ENCODE assay signal across 20 cellular contexts in the genomic region with DNA sequence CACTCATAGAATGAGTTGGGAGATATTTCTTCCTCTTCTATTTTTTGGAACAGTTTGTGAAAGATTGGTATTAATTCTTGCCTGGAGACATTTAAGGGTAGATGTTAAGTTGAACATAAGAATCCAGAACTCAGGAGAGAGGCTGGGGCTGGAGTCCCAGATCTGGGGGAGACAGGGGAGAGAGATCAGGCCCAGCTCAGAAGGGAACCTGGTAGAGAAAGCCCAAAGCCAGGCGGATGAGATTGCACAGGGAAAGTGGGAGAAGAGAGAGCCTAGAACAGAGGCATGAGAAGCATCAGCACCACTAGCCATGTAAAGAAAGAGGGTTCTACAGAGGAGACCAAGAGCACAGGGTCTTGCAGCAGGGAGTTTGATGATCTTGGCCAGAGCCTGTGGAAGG. TPM values are rescaled to one million over a fixed set of nuclear protein-coding genes. Genes with fewer than 3 reads are reported as not detected.
A peak's percentile ranks its signal among the peaks of the same experiment; 100 is the strongest.
DNase-seq lines count a peak whose midpoint lies in the region; ATAC-seq and TF ChIP-seq lines count a peak whose summit lies in the region.
"Had no signal": no experiment of that assay in that cellular context is flagged by ENCODE, and none has a peak within 500 bp of the region (broad histone marks: within the 10 kb centered on the region; RNA-seq: fewer than 3 reads in every experiment).

No MANE protein-coding gene starts in this region.

- H3K36me3 ChIP-seq in ascending aorta, result no peaks in the 10 kb centered on the region
- H3K36me3 ChIP-seq: BLaER1 had no signal

- H3K27ac Mint-ChIP-seq in activated CD8-positive, alpha-beta memory T cell treated with anti-CD3 and anti-CD28 coated beads, Interleukin-2, amount 10 ng/mL, durations not matched to agents 7 days and 5 days, result no peak overlapping the region
- H3K27ac Mint-ChIP-seq in central memory CD8-positive, alpha-beta T cell (ENCODE audit: low read depth), result peak overlapping the region; percentile 16
- H3K27ac Mint-ChIP-seq: B cell; CD4-positive, CD25-positive, alpha-beta regulatory T cell; CD8-positive, alpha-beta T cell; GM23338; H9 had no signal

- no peak overlapping the region for H3K4me3 Mint-ChIP-seq in activated CD8-positive, alpha-beta memory T cell treated with anti-CD3 and anti-CD28 coated beads, Interleukin-2, amount 10 ng/mL, durations not matched to agents 7 days and 5 days
- H3K4me3 Mint-ChIP-seq in central memory CD8-positive, alpha-beta T cell, result no peak overlapping the region
- H3K4me3 Mint-ChIP-seq: B cell; CD8-positive, alpha-beta T cell; GM23338; H9 had no signal

- CTCF ChIA-PET in activated CD8-positive, alpha-beta memory T cell treated with anti-CD3 and anti-CD28 coated beads, Interleukin-2, amount 10 ng/mL, durations not matched to agents 7 days and 5 days (lab: Charles Lee), result interaction anchor here (1.2 to 1.3 kb wide), 2 partner anchors 13 to 61 kb away, joined by 3 read pairs; partner anchors contain the start of gene GNAZ

- no peak for TF ChIP-seq CTCF in ascending aorta (IDR thresholded peaks at IDR 0.05)

- no peaks in the 10 kb centered on the region for H3K9me3 Mint-ChIP-seq in activated CD8-positive, alpha-beta memory T cell treated with anti-CD3 and anti-CD28 coated beads, Interleukin-2, amount 10 ng/mL, durations not matched to agents 7 days and 5 days (ENCODE audit: low read depth)
- no peaks in the 10 kb centered on the region for H3K9me3 Mint-ChIP-seq in central memory CD8-positive, alpha-beta T cell

- peak; percentile 7 for DNase-seq in activated CD8-positive, alpha-beta memory T cell treated with anti-CD3 and anti-CD28 coated beads, Interleukin-2, amount 10 ng/mL, durations not matched to agents 7 days and 5 days
- no peak for DNase-seq in activated CD8-positive, alpha-beta memory T cell treated with anti-CD3 and anti-CD28 coated beads, Interleukin-2, amount 50 U/mL, for 4 hours
- DNase-seq in central memory CD8-positive, alpha-beta T cell (ENCODE audit: low spot score in 2 of 2), result no peak
- DNase-seq in mesenteric fat pad (ENCODE audit: low spot score) (peak; percentile 6), ureter (ENCODE audit: low spot score) (peak; percentile 18), epidermal melanocyte (ENCODE audit: insufficient read length, low spot score) (no peak), NCI-H1417 treated with DMSO at 0.1 percent for 48 hours (lab: John Stamatoyannopoulos, UW) (no peak), ascending aorta (ENCODE audit: low spot score in 2 of 2) (no peak)
- DNase-seq: Caco-2; CD4-positive, CD25-positive, alpha-beta regulatory T cell; CD8-positive, alpha-beta T cell; DMS153; DND-41 had no signal

- no peak overlapping the region for H3K27ac ChIP-seq in ascending aorta
- H3K27ac ChIP-seq: 22Rv1, BLaER1, C4-2B had no signal

- H3K27me3 Mint-ChIP-seq in activated CD8-positive, alpha-beta memory T cell treated with anti-CD3 and anti-CD28 coated beads, Interleukin-2, amount 10 ng/mL, durations not matched to agents 7 days and 5 days, result peaks cover 18% of the 10 kb centered on the region
- no peaks in the 10 kb centered on the region for H3K27me3 Mint-ChIP-seq in central memory CD8-positive, alpha-beta T cell
- H3K27me3 Mint-ChIP-seq: B cell had no signal

- H3K4me1 ChIP-seq in ascending aorta, result no peaks in the 10 kb centered on the region
- H3K4me1 ChIP-seq: Caco-2 had no signal

- intact Hi-C loops in ascending aorta (cut with DNase I), result no loop called here

- H3K4me1 Mint-ChIP-seq in activated CD8-positive, alpha-beta memory T cell treated with anti-CD3 and anti-CD28 coated beads, Interleukin-2, amount 10 ng/mL, durations not matched to agents 7 days and 5 days, result no peaks in the 10 kb centered on the region
- H3K4me1 Mint-ChIP-seq in central memory CD8-positive, alpha-beta T cell, result no peaks in the 10 kb centered on the region
- H3K4me1 Mint-ChIP-seq: GM23338 had no signal

- ATAC-seq in activated CD8-positive, alpha-beta memory T cell treated with anti-CD3 and anti-CD28 coated beads, Interleukin-2, amount 10 ng/mL, durations not matched to agents 7 days and 5 days, result no peak
- no peak for ATAC-seq in central memory CD8-positive, alpha-beta T cell (replicated peaks; ENCODE audit: extremely low read depth, poor library complexity, severe bottlenecking)
- ATAC-seq: CD8-positive, alpha-beta T cell; HCT116 had no signal

- H3K9me3 ChIP-seq in ascending aorta, result peaks cover 0 to 6% of the 10 kb centered on the region in 2 donors

- H3K36me3 Mint-ChIP-seq in activated CD8-positive, alpha-beta memory T cell treated with anti-CD3 and anti-CD28 coated beads, Interleukin-2, amount 10 ng/mL, durations not matched to agents 7 days and 5 days, result no peaks in the 10 kb centered on the region
- H3K36me3 Mint-ChIP-seq in central memory CD8-positive, alpha-beta T cell (ENCODE audit: insufficient read depth), result no peaks in the 10 kb centered on the region
- H3K36me3 Mint-ChIP-seq: CD4-positive, CD25-positive, alpha-beta regulatory T cell; CD8-positive, alpha-beta T cell had no signal

- H3K27me3 ChIP-seq in ascending aorta, result no peaks in the 10 kb centered on the region
- H3K27me3 ChIP-seq: BLaER1 had no signal

- no peak overlapping the region for H3K4me3 ChIP-seq in ascending aorta
- H3K4me3 ChIP-seq: BLaER1, GM23338 had no signal

RNA-seq across cellular contexts. Expression of gene GNAZ, which starts 13.0 kb away (rescaled TPM):
- under 1 TPM in 1 of 2 experiments, not detected in 1; 0.12 TPM for total RNA-seq in activated CD8-positive, alpha-beta memory T cell treated with anti-CD3 and anti-CD28 coated beads, Interleukin-2, amount 10 ng/mL, durations not matched to agents 7 days and 5 days
- total RNA-seq in mesenteric fat pad, result 18.3 TPM
- total RNA-seq in ureter, result 10.7 TPM
- total RNA-seq in ascending aorta, result 13.7 TPM
- total RNA-seq: CD8-positive, alpha-beta T cell had no signal

Comparison
In these comparisons a context has a peak if more than half of its experiments do, and no peak if none do; other contexts are left out.
1. DNase-seq: peak in activated CD8-positive, alpha-beta memory T cell treated with anti-CD3 and anti-CD28 coated beads, Interleukin-2, amount 10 ng/mL, durations not matched to agents 7 days and 5 days (single experiment), mesenteric fat pad (single experiment) and ureter (single experiment); none in activated CD8-positive, alpha-beta memory T cell treated with anti-CD3 and anti-CD28 coated beads, Interleukin-2, amount 50 U/mL, for 4 hours (single experiment), central memory CD8-positive, alpha-beta T cell (0 of 2), epidermal melanocyte (single experiment), NCI-H1417 treated with DMSO at 0.1 percent for 48 hours (single experiment) and ascending aorta (0 of 2).
2. RNA of gene GNAZ, which starts 13.0 kb away (total RNA-seq): 18.3 TPM in mesenteric fat pad (single experiment), 13.7 TPM in ascending aorta (single experiment) and 10.7 TPM in ureter (single experiment); 0.12 TPM in activated CD8-positive, alpha-beta memory T cell treated with anti-CD3 and anti-CD28 coated beads, Interleukin-2, amount 10 ng/mL, durations not matched to agents 7 days and 5 days; every median in the first group is over 10 times any median in the second.